ENCODE assay signal across 33 cellular contexts in the genomic region with DNA sequence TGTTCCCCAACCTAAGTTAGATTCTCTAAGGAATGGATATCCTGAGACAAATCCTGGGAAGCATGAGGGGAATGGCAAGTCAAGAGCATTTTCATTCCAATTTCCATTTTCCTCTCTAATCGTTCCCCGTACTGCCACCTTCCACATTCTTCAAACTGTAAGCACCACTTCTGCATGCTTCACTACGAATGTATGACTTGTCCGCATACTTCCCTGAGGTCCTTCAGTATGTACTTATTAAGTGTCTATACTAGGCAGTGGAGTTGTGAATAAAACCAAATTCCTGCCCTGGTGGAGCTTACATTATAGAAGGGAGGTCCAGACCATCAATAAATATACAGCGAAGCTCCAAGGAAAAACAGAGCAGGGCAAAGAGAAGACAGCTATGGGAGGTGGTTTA.
"Had no signal": no experiment of that assay in that cellular context is flagged by ENCODE, and none has a peak within 500 bp of the region (broad histone marks: within the 10 kb centered on the region; RNA-seq: fewer than 3 reads in every experiment).

No MANE protein-coding gene starts in this region.

- H3K27me3 Mint-ChIP-seq: activated B cell treated with CpG ODN at 0.5 μM for 24 hours; activated CD4-positive, alpha-beta memory T cell treated with anti-CD3 and anti-CD28 coated beads for 36 hours; activated CD4-positive, alpha-beta T cell treated with anti-CD3 and anti-CD28 coated beads, Interleukin-2, amount 10 ng/mL, durations not matched to agents 24 days and 14 days; activated CD8-positive, alpha-beta T cell treated with anti-CD3 and anti-CD28 coated beads for 36 hours; activated naive CD4-positive, alpha-beta T cell treated with anti-CD3 and anti-CD28 coated beads, Interleukin-2, amount 50 U/mL, for 24 hours; activated naive CD8-positive, alpha-beta T cell; activated naive CD8-positive, alpha-beta T cell treated with anti-CD3 and anti-CD28 coated beads, Interleukin-2, amount 10 ng/mL, durations not matched to agents 7 days and 5 days; activated T-helper 17 cell treated with anti-CD3 and anti-CD28 coated beads, Interleukin-2, amount 50 U/mL, for 72 hours; brain; T-cell had no signal

- ATAC-seq: activated CD8-positive, alpha-beta T cell treated with anti-CD3 and anti-CD28 coated beads for 36 hours; activated naive CD8-positive, alpha-beta T cell treated with anti-CD3 and anti-CD28 coated beads, Interleukin-2, amount 50 U/mL, for 24 hours; activated T-cell treated with anti-CD3 and anti-CD28 coated beads, Interleukin-2, amount 50 U/mL, for 4 hours; activated T-cell treated with anti-CD3 and anti-CD28 coated beads, Interleukin-2, amount 50 U/mL, for 72 hours; activated T-helper 17 cell treated with anti-CD3 and anti-CD28 coated beads, Interleukin-2, amount 50 U/mL, for 72 hours; T-cell had no signal

- H3K36me3 Mint-ChIP-seq: activated CD4-positive, alpha-beta memory T cell treated with anti-CD3 and anti-CD28 coated beads for 36 hours; activated naive CD4-positive, alpha-beta T cell treated with anti-CD3 and anti-CD28 coated beads, Interleukin-2, amount 50 U/mL, for 24 hours; activated naive CD8-positive, alpha-beta T cell; activated naive CD8-positive, alpha-beta T cell treated with anti-CD3 and anti-CD28 coated beads, Interleukin-2, amount 10 ng/mL, durations not matched to agents 7 days and 5 days; T-cell had no signal

- H3K36me3 ChIP-seq: ascending aorta had no signal

- H3K27ac ChIP-seq: ascending aorta, VCaP had no signal

- H3K4me1 ChIP-seq: ascending aorta had no signal

- H3K27me3 ChIP-seq: ascending aorta had no signal

- H3K27ac Mint-ChIP-seq: activated B cell treated with CpG ODN at 0.5 μM for 24 hours; activated CD4-positive, alpha-beta memory T cell treated with anti-CD3 and anti-CD28 coated beads for 36 hours; activated CD4-positive, alpha-beta T cell treated with anti-CD3 and anti-CD28 coated beads, Interleukin-2, amount 10 ng/mL, durations not matched to agents 24 days and 14 days; activated CD8-positive, alpha-beta T cell treated with anti-CD3 and anti-CD28 coated beads for 36 hours; activated naive CD4-positive, alpha-beta T cell treated with anti-CD3 and anti-CD28 coated beads for 36 hours; activated naive CD4-positive, alpha-beta T cell treated with anti-CD3 and anti-CD28 coated beads, Interleukin-2, amount 50 U/mL, for 24 hours; activated naive CD8-positive, alpha-beta T cell; activated naive CD8-positive, alpha-beta T cell treated with anti-CD3 and anti-CD28 coated beads, Interleukin-2, amount 10 ng/mL, durations not matched to agents 7 days and 5 days; activated naive CD8-positive, alpha-beta T cell treated with anti-CD3 and anti-CD28 coated beads, Interleukin-2, amount 50 U/mL, for 24 hours; activated T-cell treated with anti-CD3 and anti-CD28 coated beads, Interleukin-2, amount 50 U/mL, for 72 hours; activated T-helper 1 cell treated with anti-CD3 and anti-CD28 coated beads, Interleukin-12 subunit alpha, Interleukin-12 subunit beta, Interleukin-2, Interleukin-4 antibody, amounts not matched to agents 30 ng/mL and 10 ng/mL and 1 ng/mL, durations not matched to agents 14 hours and 24 hours and 36 hours; activated T-helper 17 cell treated with anti-CD3 and anti-CD28 coated beads, Interleukin-2, amount 50 U/mL, for 72 hours; brain; T-cell; T-helper 2 cell treated with Interferon-gamma antibody and Interleukin-4, amounts not matched to agents 5 μg/mL and 100 μg/mL, for 36 hours had no signal

- H3K9me3 ChIP-seq: ascending aorta had no signal

- H3K4me1 Mint-ChIP-seq: activated B cell treated with CpG ODN at 0.5 μM for 24 hours; activated CD4-positive, alpha-beta T cell treated with anti-CD3 and anti-CD28 coated beads, Interleukin-2, amount 10 ng/mL, durations not matched to agents 24 days and 14 days; activated naive CD4-positive, alpha-beta T cell treated with anti-CD3 and anti-CD28 coated beads, Interleukin-2, amount 50 U/mL, for 24 hours; activated naive CD8-positive, alpha-beta T cell treated with anti-CD3 and anti-CD28 coated beads, Interleukin-2, amount 10 ng/mL, durations not matched to agents 7 days and 5 days; activated naive CD8-positive, alpha-beta T cell treated with anti-CD3 and anti-CD28 coated beads, Interleukin-2, amount 50 U/mL, for 24 hours; activated T-helper 17 cell treated with anti-CD3 and anti-CD28 coated beads, Interleukin-2, amount 50 U/mL, for 72 hours; T-cell had no signal

- H3K4me3 ChIP-seq: ascending aorta had no signal

- H3K9me3 Mint-ChIP-seq: activated B cell treated with CpG ODN at 0.5 μM for 24 hours; activated CD4-positive, alpha-beta memory T cell treated with anti-CD3 and anti-CD28 coated beads for 36 hours; activated CD4-positive, alpha-beta T cell treated with anti-CD3 and anti-CD28 coated beads, Interleukin-2, amount 10 ng/mL, durations not matched to agents 24 days and 14 days; activated CD8-positive, alpha-beta T cell treated with anti-CD3 and anti-CD28 coated beads for 36 hours; activated naive CD4-positive, alpha-beta T cell treated with anti-CD3 and anti-CD28 coated beads for 36 hours; activated naive CD4-positive, alpha-beta T cell treated with anti-CD3 and anti-CD28 coated beads, Interleukin-2, amount 50 U/mL, for 24 hours; activated naive CD8-positive, alpha-beta T cell treated with anti-CD3 and anti-CD28 coated beads, Interleukin-2, amount 10 ng/mL, durations not matched to agents 7 days and 5 days; activated naive CD8-positive, alpha-beta T cell treated with anti-CD3 and anti-CD28 coated beads, Interleukin-2, amount 50 U/mL, for 24 hours; activated T-cell treated with anti-CD3 and anti-CD28 coated beads, Interleukin-2, amount 50 U/mL, for 4 hours; activated T-helper 1 cell treated with anti-CD3 and anti-CD28 coated beads, Interleukin-12 subunit alpha, Interleukin-12 subunit beta, Interleukin-2, Interleukin-4 antibody, amounts not matched to agents 30 ng/mL and 10 ng/mL and 1 ng/mL, durations not matched to agents 14 hours and 24 hours and 36 hours; activated T-helper 17 cell treated with anti-CD3 and anti-CD28 coated beads, Interleukin-2, amount 50 U/mL, for 72 hours; brain; T-cell; T-helper 2 cell treated with Interferon-gamma antibody and Interleukin-4, amounts not matched to agents 5 μg/mL and 100 μg/mL, for 36 hours had no signal

- H3K4me3 Mint-ChIP-seq: activated B cell treated with CpG ODN at 0.5 μM for 24 hours; activated CD4-positive, alpha-beta memory T cell treated with anti-CD3 and anti-CD28 coated beads for 36 hours; activated CD4-positive, alpha-beta T cell treated with anti-CD3 and anti-CD28 coated beads, Interleukin-2, amount 10 ng/mL, durations not matched to agents 24 days and 14 days; activated CD8-positive, alpha-beta T cell treated with anti-CD3 and anti-CD28 coated beads for 36 hours; activated naive CD4-positive, alpha-beta T cell treated with anti-CD3 and anti-CD28 coated beads for 36 hours; activated naive CD4-positive, alpha-beta T cell treated with anti-CD3 and anti-CD28 coated beads, Interleukin-2, amount 50 U/mL, for 24 hours; activated naive CD8-positive, alpha-beta T cell; activated naive CD8-positive, alpha-beta T cell treated with anti-CD3 and anti-CD28 coated beads, Interleukin-2, amount 10 ng/mL, durations not matched to agents 7 days and 5 days; activated naive CD8-positive, alpha-beta T cell treated with anti-CD3 and anti-CD28 coated beads, Interleukin-2, amount 50 U/mL, for 24 hours; activated T-cell treated with anti-CD3 and anti-CD28 coated beads, Interleukin-2, amount 50 U/mL, for 4 hours; activated T-cell treated with anti-CD3 and anti-CD28 coated beads, Interleukin-2, amount 50 U/mL, for 72 hours; activated T-helper 1 cell treated with anti-CD3 and anti-CD28 coated beads, Interleukin-12 subunit alpha, Interleukin-12 subunit beta, Interleukin-2, Interleukin-4 antibody, amounts not matched to agents 30 ng/mL and 10 ng/mL and 1 ng/mL, durations not matched to agents 14 hours and 24 hours and 36 hours; activated T-helper 17 cell treated with anti-CD3 and anti-CD28 coated beads, Interleukin-2, amount 50 U/mL, for 72 hours; brain; T-cell; T-helper 2 cell treated with Interferon-gamma antibody and Interleukin-4, amounts not matched to agents 5 μg/mL and 100 μg/mL, for 36 hours had no signal

- DNase-seq: activated B cell treated with CpG ODN at 0.5 μM for 24 hours; activated CD4-positive, alpha-beta memory T cell treated with anti-CD3 and anti-CD28 coated beads for 36 hours; activated CD4-positive, alpha-beta T cell treated with anti-CD3 and anti-CD28 coated beads for 4 hours; activated CD4-positive, alpha-beta T cell treated with anti-CD3 and anti-CD28 coated beads, Interleukin-2, amount 10 ng/mL, durations not matched to agents 24 days and 14 days; activated CD4-positive, alpha-beta T cell treated with anti-CD3 and anti-CD28 coated beads, Interleukin-2, amount 50 U/mL, for 1 hour; activated CD4-positive, alpha-beta T cell treated with anti-CD3 and anti-CD28 coated beads, Interleukin-2, amount 50 U/mL, for 4 hours; activated CD4-positive, CD25-positive, alpha-beta regulatory T cell treated with anti-CD3 and anti-CD28 coated beads, Interleukin-2, amount 50 U/mL, for 72 hours; activated CD8-positive, alpha-beta memory T cell treated with anti-CD3 and anti-CD28 coated beads, Interleukin-2, amount 50 U/mL, for 4 hours; activated CD8-positive, alpha-beta T cell treated with anti-CD3 and anti-CD28 coated beads for 36 hours; activated effector memory CD4-positive, alpha-beta T cell treated with anti-CD3 and anti-CD28 coated beads, Interleukin-2, amount 50 U/mL, for 16 hours; activated gamma-delta T cell treated with Interleukin-2 at 50 U/mL for 16 hours; activated naive CD4-positive, alpha-beta T cell; activated naive CD4-positive, alpha-beta T cell treated with anti-CD3 and anti-CD28 coated beads for 36 hours; activated naive CD8-positive, alpha-beta T cell treated with anti-CD3 and anti-CD28 coated beads, Interleukin-2, amount 10 ng/mL, durations not matched to agents 7 days and 5 days; activated naive CD8-positive, alpha-beta T cell treated with anti-CD3 and anti-CD28 coated beads, Interleukin-2, amount 50 U/mL, for 24 hours; activated T-cell treated with anti-CD3 and anti-CD28 coated beads for 4 hours; activated T-cell treated with anti-CD3 and anti-CD28 coated beads, Interleukin-2, amount 50 U/mL, for 1 hour; activated T-cell treated with anti-CD3 and anti-CD28 coated beads, Interleukin-2, amount 50 U/mL, for 4 hours; activated T-cell treated with anti-CD3 and anti-CD28 coated beads, Interleukin-2, amount 50 U/mL, for 72 hours; amygdala; anterior cingulate cortex; central memory CD4-positive, alpha-beta T cell; T-cell; T-helper 2 cell; T-helper 9 cell had no signal
